Comparison of ENCODE assay signal across 9 cellular contexts in genomic region chr7:100437150-100438100, GRCh38. TPM values are rescaled to one million over a fixed set of nuclear protein-coding genes. Genes with fewer than 3 reads are reported as not detected.
A peak's percentile ranks its signal among the peaks of the same experiment; 100 is the strongest.
DNase-seq lines count a peak whose midpoint lies in the region; ATAC-seq and TF ChIP-seq lines count a peak whose summit lies in the region.
"Had no signal": no experiment of that assay in that cellular context is flagged by ENCODE, and none has a peak within 500 bp of the region (broad histone marks: within the 10 kb centered on the region; RNA-seq: fewer than 3 reads in every experiment).

No MANE protein-coding gene starts in this region.

- ATAC-seq in heart right ventricle (no peak), Right ventricle myocardium superior (ENCODE audit: poor library complexity) (no peak)

- 91 to 92% methylated on average over 28 of the region's 28 CpGs for WGBS in heart right ventricle, 2 donors

- H3K9ac ChIP-seq in muscle layer of colon (ENCODE audit: low read length), result no peak overlapping the region

- no peak for TF ChIP-seq CTCF in heart right ventricle (IDR thresholded peaks at IDR 0.05)
- TF ChIP-seq CTCF in breast epithelium (IDR thresholded peaks at IDR 0.05), result no peak
- TF ChIP-seq CTCF in uterus (IDR thresholded peaks at IDR 0.05), result no peak

- H3K27ac ChIP-seq in heart right ventricle (peak overlapping the region in 9 of 10 donors; percentile 92 to 99 (median 97)), breast epithelium (peak overlapping the region; percentile 96 to 100), muscle layer of colon (ENCODE audit: low read depth, low read length) (peak overlapping the region; percentile 44), uterus (peak overlapping the region; percentile 94 to 96)

- no peaks in the 10 kb centered on the region for H3K9me3 ChIP-seq in heart right ventricle
- no peaks in the 10 kb centered on the region for H3K9me3 ChIP-seq in breast epithelium
- no peaks in the 10 kb centered on the region for H3K9me3 ChIP-seq in muscle layer of colon (ENCODE audit: low read length)
- H3K9me3 ChIP-seq in uterus, result no peaks in the 10 kb centered on the region

- H3K27me3 ChIP-seq in heart right ventricle, result no peaks in the 10 kb centered on the region
- H3K27me3 ChIP-seq in breast epithelium, result no peaks in the 10 kb centered on the region
- no peaks in the 10 kb centered on the region for H3K27me3 ChIP-seq in muscle layer of colon (ENCODE audit: control insufficient read depth in 1 of 2, insufficient read depth in 2 of 2, low read length in 2 of 2)
- H3K27me3 ChIP-seq in uterus, result no peaks in the 10 kb centered on the region

- DNase-seq in heart right ventricle (no peak), Right ventricle myocardium superior (no peak), breast epithelium (ENCODE audit: low spot score in 2 of 2) (no peak), uterus (peak; percentile 8 to 11), MV-4-11 (lab: John Stamatoyannopoulos, UW) (no peak), GM19238 (ENCODE audit: insufficient read length, low spot score) (no peak), SIG-M5 treated with dmso at 0.1 percent for 504 hours (lab: John Stamatoyannopoulos, UW; ENCODE audit: unreplicated experiment) (no peak)

- peaks cover 6 to 36% (median 20%) of the 10 kb centered on the region in 9 donors for H3K4me1 ChIP-seq in heart right ventricle
- H3K4me1 ChIP-seq in breast epithelium, result peaks cover 0 to 19% of the 10 kb centered on the region in 2 donors
- H3K4me1 ChIP-seq in muscle layer of colon (ENCODE audit: insufficient read depth, low read length), result peaks cover 14% of the 10 kb centered on the region
- H3K4me1 ChIP-seq in uterus, result peaks cover 7 to 8% of the 10 kb centered on the region in 2 donors

- TF ChIP-seq POLR2A in breast epithelium (IDR thresholded peaks at IDR 0.05) (no peak), uterus (IDR thresholded peaks at IDR 0.05) (no peak)

- H3K36me3 ChIP-seq in heart right ventricle (peaks cover 0 to 29% (median 16%) of the 10 kb centered on the region in 9 donors), breast epithelium (no peaks in the 10 kb centered on the region), muscle layer of colon (ENCODE audit: insufficient read depth, low read length) (peaks cover 26% of the 10 kb centered on the region), uterus (no peaks in the 10 kb centered on the region)

- intact Hi-C loops in heart right ventricle (cut with DNase I), result no loop called here
- intact Hi-C loops in Right ventricle myocardium superior (cut with DNase I), result no loop called here
- intact Hi-C loops in breast epithelium (cut with DNase I; ENCODE audit: low total_unique reads), result no loop called here
- intact Hi-C loops in uterus (cut with DNase I; ENCODE audit: low total_unique reads), result no loop called here

- H3K4me3 ChIP-seq in heart right ventricle, result peak overlapping the region in 9 of 10 donors; percentile 62 to 98 (median 91)
- peak overlapping the region in 2 of 3 donors; percentile 85 to 96 for H3K4me3 ChIP-seq in breast epithelium
- H3K4me3 ChIP-seq in muscle layer of colon (ENCODE audit: low read depth in 1 of 2, low read length in 2 of 2), result peak overlapping the region in 1 of 2 donors; percentile 84
- H3K4me3 ChIP-seq in uterus, result no peak overlapping the region

RNA-seq across cellular contexts. Expression of gene PPP1R35, which starts 1.1 kb away (rescaled TPM):
- total RNA-seq in heart right ventricle (10 to 100 TPM in 7 of 10 donors, 1 to 10 TPM in 3; 7.5 to 18.2 (median 11.3) TPM), Right ventricle myocardium superior (10.9 TPM), breast epithelium (10 to 100 TPM; 14.1 to 42.6 (median 32.6) TPM), uterus (10 to 100 TPM in 2 of 4 donors, 1 to 10 TPM in 2; 7.4 to 39.7 (median 17.8) TPM)
- 10 to 100 TPM; 30.3 to 60.4 TPM for polyA plus RNA-seq in heart right ventricle

RNA-seq across cellular contexts. Expression of gene MEPCE, which starts 7.8 kb away (rescaled TPM):
- total RNA-seq in heart right ventricle (10 to 100 TPM; 17.2 to 27.7 (median 23.0) TPM), Right ventricle myocardium superior (22.2 TPM), breast epithelium (10 to 100 TPM; 26.5 to 41.4 (median 40.6) TPM), uterus (10 to 100 TPM; 21.2 to 44.2 (median 30.2) TPM)
- 10 to 100 TPM; 15.1 to 18.7 TPM for polyA plus RNA-seq in heart right ventricle

RNA-seq across cellular contexts. Expression of gene ZCWPW1, which starts 8.9 kb away (rescaled TPM):
- total RNA-seq in heart right ventricle (1 to 10 TPM; 3.3 to 5.5 (median 4.0) TPM), Right ventricle myocardium superior (5.4 TPM), breast epithelium (10 to 100 TPM in 1 of 3 donors, 1 to 10 TPM in 2; 3.9 to 12.6 (median 8.6) TPM), uterus (1 to 10 TPM in 3 of 4 donors, not detected in 1; 1.5 to 6.1 (median 5.2) TPM)
- 1 to 10 TPM; 7.2 to 7.5 TPM for polyA plus RNA-seq in heart right ventricle

RNA-seq across cellular contexts. Expression of gene SPACDR, which starts 26.6 kb away (rescaled TPM):
- total RNA-seq in heart right ventricle, result 1 to 10 TPM in 2 of 10 donors, under 1 TPM in 4, not detected in 4; 0.28 to 1.1 (median 0.54) TPM
- 1 to 10 TPM in 1 of 2 donors, under 1 TPM in 1; 0.93 to 1.3 TPM for polyA plus RNA-seq in heart right ventricle
- total RNA-seq in Right ventricle myocardium superior, result 0.81 TPM
- not detected for total RNA-seq in breast epithelium
- 10 to 100 TPM in 1 of 4 donors, 1 to 10 TPM in 2, not detected in 1; 1.4 to 22.1 (median 1.8) TPM for total RNA-seq in uterus
- total RNA-seq: renal cortical epithelial cell had no signal

RNA-seq across cellular contexts. Expression of gene TSC22D4, which starts 41.6 kb away (rescaled TPM):
- total RNA-seq in heart right ventricle, result 10 to 100 TPM; 36.0 to 72.3 (median 46.7) TPM
- polyA plus RNA-seq in heart right ventricle, result 10 to 100 TPM; 46.0 to 53.7 TPM
- 47.4 TPM for total RNA-seq in Right ventricle myocardium superior
- 10 to 100 TPM; 17.0 to 23.7 (median 19.7) TPM for total RNA-seq in breast epithelium
- 10 to 100 TPM; 17.6 to 40.3 (median 19.5) TPM for total RNA-seq in uterus

Comparison
In these comparisons a context has a peak if more than half of its experiments do, and no peak if none do; other contexts are left out.
1. DNase-seq: peak in uterus (2 of 2); none in heart right ventricle (0 of 2), Right ventricle myocardium superior (single experiment), breast epithelium (0 of 2), MV-4-11 (single experiment), GM19238 (single experiment) and SIG-M5 treated with dmso at 0.1 percent for 504 hours (single experiment).
2. H3K27ac ChIP-seq: peak in every context shown above with its lines; median percentile 98 in breast epithelium; 97 in heart right ventricle; 95 in uterus; 44 in muscle layer of colon.
3. H3K4me3 ChIP-seq: peak in heart right ventricle (9 of 10) and breast epithelium (2 of 3); none in uterus (0 of 2).